22 cellular contexts compared by ENCODE assay signal in genomic region chr11:2482199-2482598, GRCh38. TPM values are rescaled to one million over a fixed set of nuclear protein-coding genes. Genes with fewer than 3 reads are reported as not detected.
DNase-seq lines count a peak whose midpoint lies in the region; ATAC-seq, FAIRE-seq and TF ChIP-seq lines count a peak whose summit lies in the region.
"Had no signal": no experiment of that assay in that cellular context is flagged by ENCODE, and none has a peak within 500 bp of the region (broad histone marks: within the 10 kb centered on the region; RNA-seq: fewer than 3 reads in every experiment).

No MANE protein-coding gene starts in this region.

- no CpG with 5 or more reads among the region's 3 CpGs for WGBS in H9 (ENCODE audit: extremely low coverage, insufficient read length, low lambda C conversion rate)

- H3K23ac ChIP-seq in H9 (ENCODE audit: insufficient read length, low read depth, low read length), result no peak overlapping the region

- H3K4me1 ChIP-seq in H9 (ENCODE audit: insufficient read depth, low read length), result no peaks in the 10 kb centered on the region
- H3K4me1 ChIP-seq: A549, BE2C, SJSA1 had no signal

- no peak overlapping the region for H2BK5ac ChIP-seq in H9 (ENCODE audit: insufficient read length, low read length)

- H3K27me3 ChIP-seq in H9 (ENCODE audit: insufficient read depth, low read length), result peaks cover 11% of the 10 kb centered on the region; the same call in 1 of the 2 replicates
- H3K27me3 ChIP-seq: BE2C had no signal

- H3K9me3 Mint-ChIP-seq in H9, result peaks cover 37 to 52% of the 10 kb centered on the region in 2 experiments
- peaks cover 30% of the 10 kb centered on the region for H3K9me3 Mint-ChIP-seq in stimulated activated memory B cell treated with anti-CD40 and anti-IgM and Interleukin-4, amounts not matched to agents 10 μg/mL and 1 μg/mL and 100 μg/mL, for 72 hours

- no peak overlapping the region for H2BK20ac ChIP-seq in H9 (ENCODE audit: low read depth, low read length, poor library complexity, severe bottlenecking)

- H3K79me2 ChIP-seq in H9 (ENCODE audit: insufficient read depth, low read length), result no peaks in the 10 kb centered on the region

- H3K14ac ChIP-seq in H9 (ENCODE audit: insufficient read depth, low read length), result no peak overlapping the region

- H4K91ac ChIP-seq in H9 (ENCODE audit: insufficient read length, low read depth, low read length), result no peak overlapping the region

- H2BK12ac ChIP-seq in H9 (ENCODE audit: insufficient read length, low read depth, low read length), result no peak overlapping the region

- TF ChIP-seq CTCF in C4-2B (conservative IDR thresholded peaks at IDR 0.05) (no peak), H9 (conservative IDR thresholded peaks at IDR 0.05) (no peak)

- ATAC-seq in stimulated activated memory B cell treated with anti-CD40 and anti-IgM and Interleukin-4, amounts not matched to agents 10 μg/mL and 1 μg/mL and 100 μg/mL, for 72 hours, result peak; percentile 27
- ATAC-seq in GM21381 (IDR thresholded peaks at IDR 0.05; ENCODE audit: unreplicated experiment), result no peak
- ATAC-seq: A549, Right ventricle myocardium inferior had no signal

- H3K23me2 ChIP-seq in H9 (ENCODE audit: insufficient read length, low read depth, low read length, poor library complexity, severe bottlenecking), result no peaks in the 10 kb centered on the region

- no peak for DNase-seq in H9
- DNase-seq in NCI-H774 (lab: John Stamatoyannopoulos, UW), result peak; percentile 25
- DNase-seq in frontal cortex (ENCODE audit: low spot score in 2 of 2), result no peak
- DNase-seq in activated CD4-positive, alpha-beta T cell treated with anti-CD3 and anti-CD28 coated beads for 1 hour, result no peak
- DNase-seq: BE2C; Calu3; CD8-positive, alpha-beta T cell; IMR-90; NCI-H187; T-helper 1 cell had no signal

- no peak overlapping the region for H3K4ac ChIP-seq in H9 (ENCODE audit: low read depth, low read length)

- no peak overlapping the region for H2AFZ ChIP-seq in H9 (ENCODE audit: low read length)

- H3K4me1 Mint-ChIP-seq in H9, result no peaks in the 10 kb centered on the region
- H3K4me1 Mint-ChIP-seq in stimulated activated memory B cell treated with anti-CD40 and anti-IgM and Interleukin-4, amounts not matched to agents 10 μg/mL and 1 μg/mL and 100 μg/mL, for 72 hours, result peaks cover 26% of the 10 kb centered on the region

- H3K9me3 ChIP-seq in H9 (ENCODE audit: control insufficient read depth, low read depth, low read length), result peaks cover 11% of the 10 kb centered on the region
- H3K9me3 ChIP-seq: BE2C, SJSA1 had no signal

- peaks cover 97% of the 10 kb centered on the region for H3K27me3 Mint-ChIP-seq in H9 (ENCODE audit: low read depth)
- no peaks in the 10 kb centered on the region for H3K27me3 Mint-ChIP-seq in stimulated activated memory B cell treated with anti-CD40 and anti-IgM and Interleukin-4, amounts not matched to agents 10 μg/mL and 1 μg/mL and 100 μg/mL, for 72 hours

- peak overlapping the region; percentile 61; the same call in 1 of the 2 replicates for H3K27ac ChIP-seq in C4-2B
- H3K27ac ChIP-seq in H9 (ENCODE audit: insufficient read length, low read depth, low read length), result no peak overlapping the region
- H3K27ac ChIP-seq: A549, KMS-11, SJSA1 had no signal

- no peak overlapping the region for H2BK120ac ChIP-seq in H9 (ENCODE audit: low read depth, low read length, poor library complexity, severe bottlenecking)

- H4K5ac ChIP-seq in H9 (ENCODE audit: insufficient read length, low read depth, low read length), result no peak overlapping the region

- no peak overlapping the region for H3T11ph ChIP-seq in H9 (ENCODE audit: low read length)

- H3K56ac ChIP-seq in H9 (ENCODE audit: insufficient read length, low read depth, low read length), result no peak overlapping the region

- H2AK5ac ChIP-seq in H9 (ENCODE audit: insufficient read length, low read length), result no peak overlapping the region

- H4K20me1 ChIP-seq in H9 (ENCODE audit: control insufficient read depth, insufficient read depth, insufficient read length), result no peaks in the 10 kb centered on the region

- no peak overlapping the region for H3K4me3 Mint-ChIP-seq in H9
- no peak overlapping the region for H3K4me3 Mint-ChIP-seq in stimulated activated memory B cell treated with anti-CD40 and anti-IgM and Interleukin-4, amounts not matched to agents 10 μg/mL and 1 μg/mL and 100 μg/mL, for 72 hours
- H3K4me3 Mint-ChIP-seq: CD8-positive, alpha-beta T cell had no signal

- peaks cover 0 to 12% (median 5%) of the 10 kb centered on the region in 3 experiments; a peak in 5 of 7 replicates for H3K36me3 Mint-ChIP-seq in H9 (ENCODE audit: insufficient read depth in 1 of 3, low read depth in 3 of 3)
- H3K36me3 Mint-ChIP-seq in stimulated activated memory B cell treated with anti-CD40 and anti-IgM and Interleukin-4, amounts not matched to agents 10 μg/mL and 1 μg/mL and 100 μg/mL, for 72 hours, result peaks cover 79% of the 10 kb centered on the region

- no peak overlapping the region for H3K27ac Mint-ChIP-seq in H9
- no peak overlapping the region for H3K27ac Mint-ChIP-seq in stimulated activated memory B cell treated with anti-CD40 and anti-IgM and Interleukin-4, amounts not matched to agents 10 μg/mL and 1 μg/mL and 100 μg/mL, for 72 hours
- H3K27ac Mint-ChIP-seq: CD8-positive, alpha-beta T cell had no signal

- H4K8ac ChIP-seq in H9 (replicated peaks; ENCODE audit: insufficient read length, low read depth, low read length), result no peak overlapping the region

- H2BK15ac ChIP-seq in H9 (ENCODE audit: low read depth, low read length), result 0 out of 2 replicates have a peak overlapping the region, but pooled peaks have one; percentile 52

- H3K4me2 ChIP-seq in H9 (ENCODE audit: insufficient read depth, insufficient read length, low read length), result no peak overlapping the region
- H3K4me2 ChIP-seq: A549, KMS-11 had no signal

- no peak overlapping the region for H3K18ac ChIP-seq in H9 (ENCODE audit: insufficient read length, low read depth, low read length)

- FAIRE-seq in frontal cortex (lab: Jason Lieb, UNC), result no peak
- FAIRE-seq: A549, GM12891, GM18507, H1 had no signal

- H3K9ac ChIP-seq in H9 (ENCODE audit: extremely low read depth, insufficient read length, low read length), result no peak overlapping the region
- H3K9ac ChIP-seq: KMS-11 had no signal

- H3K79me1 ChIP-seq in H9 (ENCODE audit: insufficient read depth, low read depth, low read length, poor library complexity, severe bottlenecking), result no peaks in the 10 kb centered on the region

RNA-seq across cellular contexts. Expression of gene KCNQ1, which starts 37.4 kb away (rescaled TPM):
- total RNA-seq in H9 (2021) (2.2 and 2.3 TPM in 2 replicates), frontal cortex (under 0.01 TPM)
- total RNA-seq: IMR-90, NCI-H460, SJSA1 had no signal

RNA-seq across cellular contexts. Expression of gene TRPM5, which starts 37.9 kb away (rescaled TPM):
- total RNA-seq in H9 (2021) (0.09 TPM in 1 of 2 replicates, not detected in the other), frontal cortex (not detected)
- total RNA-seq: Calu3, G401, H1, IMR-90, NCI-H460, Right ventricle myocardium inferior, SJSA1 had no signal
